In genomic region chr16:30185683-30186421, GRCh38 we compare ENCODE assay signal across 8 cellular contexts. TPM values are rescaled to one million over a fixed set of nuclear protein-coding genes. Genes with fewer than 3 reads are reported as not detected.
DNase-seq lines count a peak whose midpoint lies in the region; ATAC-seq and TF ChIP-seq lines count a peak whose summit lies in the region.

No MANE protein-coding gene starts in this region.

- DNase-seq in SK-N-SH = peak; percentile 30
- DNase-seq in T-helper 22 cell (ENCODE audit: low read depth) = peak; percentile 78
- peak; percentile 24 to 79 (median 48) for DNase-seq in adrenal gland
- peak; percentile 86 to 87 for DNase-seq in upper lobe of left lung
- DNase-seq in DMS79 (lab: John Stamatoyannopoulos, UW) = no peak

- no peaks in the 10 kb centered on the region for H3K27me3 ChIP-seq in SK-N-SH (ENCODE audit: insufficient read depth)
- H3K27me3 ChIP-seq in adrenal gland = no peaks in the 10 kb centered on the region
- H3K27me3 ChIP-seq in neutrophil = no peaks in the 10 kb centered on the region
- no peaks in the 10 kb centered on the region for H3K27me3 ChIP-seq in upper lobe of left lung

- H2AFZ ChIP-seq in SK-N-SH (ENCODE audit: low read depth) = no peak overlapping the region

- TF ChIP-seq CTCF in SK-N-SH (IDR thresholded peaks at IDR 0.05) = no peak
- TF ChIP-seq CTCF in adrenal gland (IDR thresholded peaks at IDR 0.05) = no peak
- TF ChIP-seq CTCF in neutrophil (IDR thresholded peaks at IDR 0.05) = peak; percentile 49
- no peak for TF ChIP-seq CTCF in upper lobe of left lung (IDR thresholded peaks at IDR 0.05)

- TF ChIP-seq EP300 in SK-N-SH (IDR thresholded peaks at IDR 0.05; ENCODE audit: borderline replicate concordance in 1 of 2, low read depth in 1 of 2, low read length in 1 of 2) (no peak), upper lobe of left lung (IDR thresholded peaks at IDR 0.05) (no peak)

- H3K9me3 ChIP-seq in SK-N-SH = no peaks in the 10 kb centered on the region
- no peaks in the 10 kb centered on the region for H3K9me3 ChIP-seq in adrenal gland (replicated peaks in 1 of 3)
- no peaks in the 10 kb centered on the region for H3K9me3 ChIP-seq in neutrophil
- no peaks in the 10 kb centered on the region for H3K9me3 ChIP-seq in upper lobe of left lung

- intact Hi-C loops in adrenal gland (cut with DNase I) = loop anchor here in 1 of 2 donors (10.0 kb wide), 1 partner anchor 61 kb away; the partner anchor contains the start of gene MAPK3

- no peak overlapping the region for H3K9ac ChIP-seq in SK-N-SH

- no peak for TF ChIP-seq POLR2A in adrenal gland (IDR thresholded peaks at IDR 0.05)
- TF ChIP-seq POLR2A in upper lobe of left lung (IDR thresholded peaks at IDR 0.05) = no peak

- H3K36me3 ChIP-seq in SK-N-SH (replicated peaks in 1 of 2; ENCODE audit: control insufficient read depth in 1 of 2, insufficient read depth in 2 of 2, low read length in 1 of 2) (peaks cover 0 to 6% of the 10 kb centered on the region in 2 experiments), adrenal gland (replicated peaks in 1 of 2) (peaks cover 0 to 4% of the 10 kb centered on the region in 2 donors), neutrophil (peaks cover 41% of the 10 kb centered on the region), upper lobe of left lung (peaks cover 0 to 16% (median 5%) of the 10 kb centered on the region in 4 donors)

- H3K4me1 ChIP-seq in SK-N-SH (ENCODE audit: control insufficient read depth in 1 of 2, insufficient read depth in 2 of 2, low read depth in 1 of 2, low read length in 1 of 2) = peaks cover 0 to 25% of the 10 kb centered on the region in 2 experiments; a peak in 1 of 4 replicates
- peaks cover 0 to 3% of the 10 kb centered on the region in 2 donors for H3K4me1 ChIP-seq in adrenal gland (replicated peaks in 1 of 2)
- H3K4me1 ChIP-seq in neutrophil (ENCODE audit: control insufficient read depth in 1 of 2, insufficient read depth in 1 of 2, low read depth in 1 of 2, low read length in 1 of 2) = peaks cover 40 to 48% of the 10 kb centered on the region in 2 experiments
- peaks cover 5 to 47% (median 25%) of the 10 kb centered on the region in 4 donors for H3K4me1 ChIP-seq in upper lobe of left lung

- no peaks in the 10 kb centered on the region for H4K20me1 ChIP-seq in SK-N-SH (ENCODE audit: insufficient read depth)

- H3K4me3 ChIP-seq in SK-N-SH (ENCODE audit: low read depth in 2 of 2, low read length in 1 of 2) (no peak overlapping the region), adrenal gland (peak overlapping the region in 1 of 4 donors; percentile 72), neutrophil (ENCODE audit: low read depth in 1 of 2, low read length in 1 of 2) (peak overlapping the region; percentile 96 to 100), upper lobe of left lung (peak overlapping the region in 3 of 4 donors; percentile 63 to 78 (median 66))

- no peak for ATAC-seq in SK-N-SH treated with all-trans-retinoic acid at 6 μM for 48 hours
- peak; percentile 50 to 61 for ATAC-seq in upper lobe of left lung (ENCODE audit: low FRiP score in 2 of 2)
- ATAC-seq in HG03045 (IDR thresholded peaks at IDR 0.05; ENCODE audit: unreplicated experiment) = no peak

- POLR2A ChIA-PET in SK-N-SH (lab: Yijun Ruan, JAX) = no interaction called here

- no peak for TF ChIP-seq RAD21 in SK-N-SH (IDR thresholded peaks at IDR 0.05; ENCODE audit: low read length)

- H3K4me2 ChIP-seq in SK-N-SH = no peak overlapping the region

- 97% methylated on average over 8 of the region's 15 CpGs for WGBS in SK-N-SH (ENCODE audit: low lambda C conversion rate)
- 66 to 100% (median 71%) methylated on average over 2 to 15 of the region's 15 CpGs for WGBS in adrenal gland, 4 donors
- WGBS in upper lobe of left lung, 2 donors = 54 to 62% methylated on average over 10 to 15 of the region's 15 CpGs

- peak overlapping the region in 1 of 2 experiments; percentile 28; a peak in 1 of 4 replicates for H3K27ac ChIP-seq in SK-N-SH (ENCODE audit: low read depth in 2 of 2, low read length in 1 of 2)
- peak overlapping the region in 3 of 5 donors; percentile 30 to 81 (median 51) for H3K27ac ChIP-seq in adrenal gland
- peak overlapping the region; percentile 99 for H3K27ac ChIP-seq in neutrophil
- peak overlapping the region; percentile 76 to 91 (median 88) for H3K27ac ChIP-seq in upper lobe of left lung

- no peaks in the 10 kb centered on the region for H3K9me2 ChIP-seq in SK-N-SH

- peaks cover 4% of the 10 kb centered on the region for H3F3A ChIP-seq in SK-N-SH (replicated peaks; ENCODE audit: insufficient read depth)

- CTCF ChIA-PET in SK-N-SH (lab: Yijun Ruan, JAX) = interaction anchor here (1.3 to 6.0 kb wide), 2 partner anchors 90 to 93 kb away, joined by 3 to 33 read pairs; partner anchors contain the start of genes TBX6 and YPEL3

- H3K79me2 ChIP-seq in SK-N-SH (ENCODE audit: insufficient read depth) = no peaks in the 10 kb centered on the region

TF ChIP-seq in SK-N-SH, 30 proteins besides CTCF, POLR2A, EP300 and RAD21:
- TF ChIP-seq CHD2 (IDR thresholded peaks at IDR 0.05; ENCODE audit: low read length, partially characterized antibody) (no peak), YY1 (IDR thresholded peaks at IDR 0.05; ENCODE audit: low read depth) (no peak), NFIC (IDR thresholded peaks at IDR 0.05; ENCODE audit: borderline replicate concordance) (no peak), RCOR1 (IDR thresholded peaks at IDR 0.05; ENCODE audit: low read length) (no peak), MXI1 (IDR thresholded peaks at IDR 0.05; ENCODE audit: low read depth, low read length) (no peak), POLR2AphosphoS5 (IDR thresholded peaks at IDR 0.05; ENCODE audit: low read depth, low read length) (no peak), GABPA (IDR thresholded peaks at IDR 0.05; ENCODE audit: low read depth) (no peak), MAX (IDR thresholded peaks at IDR 0.05; ENCODE audit: low read depth) (no peak), RXRA (IDR thresholded peaks at IDR 0.05; ENCODE audit: borderline replicate concordance, low read depth) (no peak), FOXJ3 (CRISPR knock-in tag; IDR thresholded peaks at IDR 0.05) (no peak)
TF ChIP-seq in SK-N-SH: peak in this region for 0.

TF ChIP-seq in SK-N-SH treated with all-trans-retinoic acid at 6 μM for 48 hours, 23 proteins besides CTCF, POLR2A, EP300 and RAD21:
- TF ChIP-seq CREB5 (CRISPR knock-in tag; IDR thresholded peaks at IDR 0.05; ENCODE audit: low read depth) = no peak
TF ChIP-seq in SK-N-SH treated with all-trans-retinoic acid at 6 μM for 48 hours: peak in this region for 0.

RNA-seq across cellular contexts. Expression of gene CORO1A, which starts 2.5 kb away (rescaled TPM):
- polyA plus RNA-seq in SK-N-SH (2012; rRNA removed) (13.0 and 13.5 TPM in 2 replicates), adrenal gland (10 to 100 TPM in 2 of 3 donors, 1 to 10 TPM in 1; 4.1 to 87.7 (median 56.2) TPM)
- polyA plus RNA-seq in SK-N-SH (2012; cell fraction: cytosol; rRNA removed) = 4.6 and 8.0 TPM in 2 replicates
- 19.1 and 24.4 TPM in 2 replicates for polyA plus RNA-seq in SK-N-SH (2012; cell fraction: nucleus; rRNA removed)
- total RNA-seq in adrenal gland (10 to 100 TPM; 21.3 to 69.1 (median 42.1) TPM), upper lobe of left lung (100 to 1,000 TPM in 1 of 6 donors, 10 to 100 TPM in 5; 42.2 to 159 (median 80.3) TPM)

RNA-seq across cellular contexts. Expression of gene BOLA2B, which starts 7.6 kb away (rescaled TPM):
- polyA plus RNA-seq in SK-N-SH (2012; rRNA removed) = 660 and 726 TPM in 2 replicates
- polyA plus RNA-seq in SK-N-SH (2012; cell fraction: cytosol; rRNA removed) = 350 and 437 TPM in 2 replicates
- 148 and 393 TPM in 2 replicates for polyA plus RNA-seq in SK-N-SH (2012; cell fraction: nucleus; rRNA removed)
- total RNA-seq in adrenal gland = 100 to 1,000 TPM in 5 of 8 donors, 10 to 100 TPM in 3; 55.1 to 449 (median 137) TPM
- polyA plus RNA-seq in adrenal gland = 100 to 1,000 TPM in 2 of 3 donors, 10 to 100 TPM in 1; 96.4 to 329 (median 250) TPM
- total RNA-seq in upper lobe of left lung = 100 to 1,000 TPM in 3 of 6 donors, 10 to 100 TPM in 3; 58.0 to 173 (median 100) TPM

RNA-seq across cellular contexts. Expression of gene SLX1A, which starts 7.8 kb away (rescaled TPM):
- polyA plus RNA-seq in SK-N-SH (2012; rRNA removed) (45.0 and 68.8 TPM in 2 replicates), adrenal gland (100 to 1,000 TPM in 2 of 3 donors, 1 to 10 TPM in 1; 7.9 to 195 (median 169) TPM)
- polyA plus RNA-seq in SK-N-SH (2012; cell fraction: cytosol; rRNA removed) = 30.1 and 31.1 TPM in 2 replicates
- polyA plus RNA-seq in SK-N-SH (2012; cell fraction: nucleus; rRNA removed) = 161 and 335 TPM in 2 replicates
- total RNA-seq in adrenal gland (10 to 100 TPM; 12.4 to 87.5 (median 47.5) TPM), upper lobe of left lung (100 to 1,000 TPM in 1 of 6 donors, 10 to 100 TPM in 5; 38.6 to 127 (median 63.6) TPM)

RNA-seq across cellular contexts. Expression of gene SULT1A3, which starts 13.2 kb away (rescaled TPM):
- polyA plus RNA-seq in SK-N-SH (2012; rRNA removed) = 20.4 and 24.1 TPM in 2 replicates
- 8.8 TPM in 2 replicates for polyA plus RNA-seq in SK-N-SH (2012; cell fraction: cytosol; rRNA removed)
- polyA plus RNA-seq in SK-N-SH (2012; cell fraction: nucleus; rRNA removed) = 79.3 and 99.1 TPM in 2 replicates
- 10 to 100 TPM in 5 of 8 donors, 1 to 10 TPM in 3; 4.3 to 15.8 (median 12.6) TPM for total RNA-seq in adrenal gland
- 100 to 1,000 TPM in 1 of 3 donors, 10 to 100 TPM in 1, 1 to 10 TPM in 1; 3.5 to 125 (median 58.7) TPM for polyA plus RNA-seq in adrenal gland
- total RNA-seq in upper lobe of left lung = 10 to 100 TPM in 5 of 6 donors, 1 to 10 TPM in 1; 9.6 to 69.1 (median 20.0) TPM

Comparison
In these comparisons a context has a peak if more than half of its experiments do, and no peak if none do; other contexts are left out.
1. H3K4me3 ChIP-seq: peak in neutrophil (2 of 2) and upper lobe of left lung (3 of 4); none in SK-N-SH (0 of 2).
2. ATAC-seq: peak in upper lobe of left lung (2 of 2); none in SK-N-SH treated with all-trans-retinoic acid at 6 μM for 48 hours (single experiment) and HG03045 (single experiment).